In genomic region chr10:62241521-62241920, GRCh38 we compare ENCODE assay signal across 2 cellular contexts. TPM values are rescaled to one million over a fixed set of nuclear protein-coding genes. Genes with fewer than 3 reads are reported as not detected.
"Had no signal": no experiment of that assay in that cellular context is flagged by ENCODE, and none has a peak within 500 bp of the region (broad histone marks: within the 10 kb centered on the region; RNA-seq: fewer than 3 reads in every experiment).

No MANE protein-coding gene starts in this region.

RNA-seq across cellular contexts. Expression of gene RTKN2, which starts 27.1 kb away (rescaled TPM):
- total RNA-seq: left ventricle myocardium superior, sigmoid colon had no signal
